Comparison of ENCODE assay signal across 12 cellular contexts in genomic region chr6:155419161-155419560, GRCh38. TPM values are rescaled to one million over a fixed set of nuclear protein-coding genes. Genes with fewer than 3 reads are reported as not detected.
DNase-seq lines count a peak whose midpoint lies in the region; TF ChIP-seq lines count a peak whose summit lies in the region.
"Had no signal": no experiment of that assay in that cellular context is flagged by ENCODE, and none has a peak within 500 bp of the region (broad histone marks: within the 10 kb centered on the region; RNA-seq: fewer than 3 reads in every experiment).

No MANE protein-coding gene starts in this region.

- H3K27ac ChIP-seq in CD4-positive, alpha-beta memory T cell (ENCODE audit: low read depth, low read length) = peak overlapping the region; percentile 69
- H3K27ac ChIP-seq in mesodermal cell (ENCODE audit: low read depth, low read length, severe bottlenecking) = peak overlapping the region; percentile 33
- H3K27ac ChIP-seq: WERI-Rb-1 had no signal

- no peak for DNase-seq in CD4-positive, alpha-beta memory T cell
- DNase-seq in HFFc6 (peak; percentile 32), NCI-H187 (lab: John Stamatoyannopoulos, UW) (no peak), NCI-H82 (lab: John Stamatoyannopoulos, UW) (no peak), H4 (ENCODE audit: low spot score) (no peak)
- no peak for DNase-seq in activated T-helper 2 cell treated with anti-CD3 and anti-CD28 coated beads, Interferon-gamma antibody, Interleukin-2, Interleukin-4, amounts not matched to agents 10 μg/mL and 5 μg/mL and 100 μg/mL, durations not matched to agents 14 hours and 24 hours and 36 hours (ENCODE audit: low spot score)
- DNase-seq: DMS79 treated with DMSO at 0.1 percent for 48 hours, NCI-H1930, WERI-Rb-1 had no signal

- no peaks in the 10 kb centered on the region for H3K9me3 ChIP-seq in CD4-positive, alpha-beta memory T cell (ENCODE audit: control insufficient read depth in 1 of 2, low read length in 2 of 2)
- no peaks in the 10 kb centered on the region for H3K9me3 ChIP-seq in mesodermal cell (ENCODE audit: control insufficient read depth, low read length)
- H3K9me3 ChIP-seq: adrenal gland had no signal

- H3K36me3 ChIP-seq in CD4-positive, alpha-beta memory T cell (ENCODE audit: insufficient read depth, low read length) = no peaks in the 10 kb centered on the region
- no peaks in the 10 kb centered on the region for H3K36me3 ChIP-seq in mesodermal cell (ENCODE audit: control insufficient read depth, insufficient read depth, low read length)
- H3K36me3 ChIP-seq: adrenal gland, WERI-Rb-1 had no signal

- CTCF ChIA-PET in CD4-positive, alpha-beta memory T cell (lab: Charles Lee; ENCODE audit: partially characterized antibody) = interaction anchor here (1.2 to 1.5 kb wide), 3 partner anchors 9 to 11 kb away, joined by 3 to 4 read pairs (median 4); no protein-coding TSS in a partner anchor

- H3K27me3 ChIP-seq in CD4-positive, alpha-beta memory T cell (ENCODE audit: insufficient read depth, low read length) = no peaks in the 10 kb centered on the region
- H3K27me3 ChIP-seq: adrenal gland had no signal

- WGBS in mesodermal cell (ENCODE audit: insufficient coverage in 2 of 2), 2 experiments = 80 to 92% methylated on average over 3 of the region's 4 CpGs

- POLR2A ChIA-PET in CD4-positive, alpha-beta memory T cell (lab: Charles Lee; ENCODE audit: partially characterized antibody) = interaction anchor here (2.8 kb wide), 1 partner anchor 105 kb away, joined by 18 read pairs; the partner anchor contains the start of gene TFB1M

- peaks cover 34% of the 10 kb centered on the region for H3K4me1 ChIP-seq in CD4-positive, alpha-beta memory T cell (ENCODE audit: insufficient read depth, low read length)
- peaks cover 14% of the 10 kb centered on the region for H3K4me1 ChIP-seq in mesodermal cell (ENCODE audit: control insufficient read depth, insufficient read depth, low read length, poor library complexity, severe bottlenecking)

- H3K9me3 Mint-ChIP-seq in CD4-positive, alpha-beta memory T cell = no peaks in the 10 kb centered on the region
- H3K9me3 Mint-ChIP-seq in HFFc6 = no peaks in the 10 kb centered on the region
- H3K9me3 Mint-ChIP-seq in activated T-helper 2 cell treated with anti-CD3 and anti-CD28 coated beads, Interferon-gamma antibody, Interleukin-2, Interleukin-4, amounts not matched to agents 10 μg/mL and 5 μg/mL and 100 μg/mL, durations not matched to agents 14 hours and 24 hours and 36 hours = no peaks in the 10 kb centered on the region

- H3K4me3 ChIP-seq in CD4-positive, alpha-beta memory T cell (ENCODE audit: low read length in 2 of 2) = peak overlapping the region in 1 of 2 donors; percentile 49
- H3K4me3 ChIP-seq in mesodermal cell (ENCODE audit: extremely low read depth, insufficient read depth, low read length, poor library complexity, severe bottlenecking) = no peak overlapping the region

- intact Hi-C loops in CD4-positive, alpha-beta memory T cell (cut with micrococcal nuclease) = loop anchor here (10.0 kb wide), 1 partner anchor 244 kb away; no protein-coding TSS in a partner anchor
- intact Hi-C loops in activated T-helper 2 cell treated with anti-CD3 and anti-CD28 coated beads, Interferon-gamma antibody, Interleukin-2, Interleukin-4, amounts not matched to agents 10 μg/mL and 5 μg/mL and 100 μg/mL, durations not matched to agents 14 hours and 24 hours and 36 hours (cut with micrococcal nuclease) = loop anchor here (2.0 to 10.0 kb wide), 9 partner anchors 72 to 1366 kb away; partner anchors contain the start of gene SCAF8

- no peaks in the 10 kb centered on the region for H3K36me3 Mint-ChIP-seq in CD4-positive, alpha-beta memory T cell
- peaks cover 5% of the 10 kb centered on the region for H3K36me3 Mint-ChIP-seq in HFFc6 (ENCODE audit: low read depth)
- no peaks in the 10 kb centered on the region for H3K36me3 Mint-ChIP-seq in activated T-helper 2 cell treated with anti-CD3 and anti-CD28 coated beads, Interferon-gamma antibody, Interleukin-2, Interleukin-4, amounts not matched to agents 10 μg/mL and 5 μg/mL and 100 μg/mL, durations not matched to agents 14 hours and 24 hours and 36 hours (ENCODE audit: low read depth)

- H3K4me1 Mint-ChIP-seq in CD4-positive, alpha-beta memory T cell = peaks cover 32 to 46% (median 39%) of the 10 kb centered on the region in 4 donors
- peaks cover 43% of the 10 kb centered on the region for H3K4me1 Mint-ChIP-seq in HFFc6 (ENCODE audit: low read depth)
- peaks cover 45% of the 10 kb centered on the region for H3K4me1 Mint-ChIP-seq in activated T-helper 2 cell treated with anti-CD3 and anti-CD28 coated beads, Interferon-gamma antibody, Interleukin-2, Interleukin-4, amounts not matched to agents 10 μg/mL and 5 μg/mL and 100 μg/mL, durations not matched to agents 14 hours and 24 hours and 36 hours (ENCODE audit: low read depth)

- H3K27ac Mint-ChIP-seq in CD4-positive, alpha-beta memory T cell = peak overlapping the region; percentile 93 to 99 (median 98)
- peak overlapping the region; percentile 94 for H3K27ac Mint-ChIP-seq in HFFc6
- H3K27ac Mint-ChIP-seq in activated T-helper 2 cell treated with anti-CD3 and anti-CD28 coated beads, Interferon-gamma antibody, Interleukin-2, Interleukin-4, amounts not matched to agents 10 μg/mL and 5 μg/mL and 100 μg/mL, durations not matched to agents 14 hours and 24 hours and 36 hours = peak overlapping the region; percentile 96

- no peak for TF ChIP-seq CTCF in HFFc6 (IDR thresholded peaks at IDR 0.05)

- no peaks in the 10 kb centered on the region for H3K27me3 Mint-ChIP-seq in CD4-positive, alpha-beta memory T cell
- H3K27me3 Mint-ChIP-seq in HFFc6 (ENCODE audit: insufficient read depth) = no peaks in the 10 kb centered on the region
- H3K27me3 Mint-ChIP-seq in activated T-helper 2 cell treated with anti-CD3 and anti-CD28 coated beads, Interferon-gamma antibody, Interleukin-2, Interleukin-4, amounts not matched to agents 10 μg/mL and 5 μg/mL and 100 μg/mL, durations not matched to agents 14 hours and 24 hours and 36 hours (ENCODE audit: low read depth) = no peaks in the 10 kb centered on the region

- peak overlapping the region in 7 of 8 donors; percentile 82 to 94 (median 89) for H3K4me3 Mint-ChIP-seq in CD4-positive, alpha-beta memory T cell
- peak overlapping the region; percentile 74 for H3K4me3 Mint-ChIP-seq in HFFc6
- H3K4me3 Mint-ChIP-seq in activated T-helper 2 cell treated with anti-CD3 and anti-CD28 coated beads, Interferon-gamma antibody, Interleukin-2, Interleukin-4, amounts not matched to agents 10 μg/mL and 5 μg/mL and 100 μg/mL, durations not matched to agents 14 hours and 24 hours and 36 hours (ENCODE audit: low read depth) = peak overlapping the region; percentile 6

RNA-seq across cellular contexts. Expression of gene NOX3, which starts 36.5 kb away (rescaled TPM):
- not detected for total RNA-seq in CD4-positive, alpha-beta memory T cell
- polyA plus RNA-seq in CD4-positive, alpha-beta memory T cell = not detected
- not detected for total RNA-seq in HFFc6 (2021; fragmentation: NEBNext Ultra II Directional; extraction: Animal tissue kit (Norgen Biotek cat#: 25700))
- not detected in 2 replicates for total RNA-seq in activated T-helper 2 cell treated with anti-CD3 and anti-CD28 coated beads, Interferon-gamma antibody, Interleukin-2, Interleukin-4, amounts not matched to agents 10 μg/mL and 5 μg/mL and 100 μg/mL, durations not matched to agents 14 hours and 24 hours and 36 hours
- polyA plus RNA-seq in mesodermal cell (2013, experiment 1 of 2) = 0.18 TPM
- polyA plus RNA-seq in mesodermal cell (2013, experiment 2 of 2) = 0.40 TPM
- not detected in 2 replicates for total RNA-seq in H4 (2014; rRNA removed; shearing (Covaris generic))
- total RNA-seq: adrenal gland, sciatic nerve had no signal

Comparison
In these comparisons a context has a peak if more than half of its experiments do, and no peak if none do; other contexts are left out.
1. H3K4me3 Mint-ChIP-seq: peak in every context shown above with its lines; median percentile 89 in CD4-positive, alpha-beta memory T cell; 74 in HFFc6; 6 in activated T-helper 2 cell treated with anti-CD3 and anti-CD28 coated beads, Interferon-gamma antibody, Interleukin-2, Interleukin-4, amounts not matched to agents 10 μg/mL and 5 μg/mL and 100 μg/mL, durations not matched to agents 14 hours and 24 hours and 36 hours.